ENCODE assay signal across 19 cellular contexts in genomic region chr6:137171824-137172733, GRCh38. TPM values are rescaled to one million over a fixed set of nuclear protein-coding genes. Genes with fewer than 3 reads are reported as not detected.
DNase-seq lines count a peak whose midpoint lies in the region; ATAC-seq, FAIRE-seq and TF ChIP-seq lines count a peak whose summit lies in the region.
"Had no signal": no experiment of that assay in that cellular context is flagged by ENCODE, and none has a peak within 500 bp of the region (broad histone marks: within the 10 kb centered on the region; RNA-seq: fewer than 3 reads in every experiment).

No MANE protein-coding gene starts in this region.

- peak; percentile 83 for FAIRE-seq in GM12892 (lab: Jason Lieb, UNC)
- FAIRE-seq: H54 had no signal

- no peak for TF ChIP-seq POLR2A in GM12892 (IDR thresholded peaks at IDR 0.05; ENCODE audit: low read depth, low read length)

- H3K4me3 Mint-ChIP-seq in WTC11 = peak overlapping the region; percentile 19; the same call in 1 of the 2 replicates
- H3K4me3 Mint-ChIP-seq in naive B cell = peak overlapping the region in 7 of 8 donors; percentile 11 to 83 (median 70)

- H3K4me1 Mint-ChIP-seq in WTC11 (peaks cover 28% of the 10 kb centered on the region), naive B cell (peaks cover 50 to 90% (median 81%) of the 10 kb centered on the region in 3 donors)

- H3K4me3 ChIP-seq in foreskin fibroblast (ENCODE audit: low read depth in 1 of 2, low read length in 2 of 2) = no peak overlapping the region
- H3K4me3 ChIP-seq: SK-N-MC, transverse colon had no signal

- ATAC-seq in GM21723 (IDR thresholded peaks at IDR 0.05; ENCODE audit: unreplicated experiment) = peak; percentile 62
- ATAC-seq in WTC11 = peak; percentile 65
- peak; percentile 82 to 88 for ATAC-seq in naive B cell (ENCODE audit: low read depth in 2 of 2)
- ATAC-seq: foreskin keratinocyte had no signal

- H3K9me3 Mint-ChIP-seq in WTC11 = peaks cover 74% of the 10 kb centered on the region
- peaks cover 0 to 8% (median 2%) of the 10 kb centered on the region in 7 donors for H3K9me3 Mint-ChIP-seq in naive B cell

- H3K27me3 Mint-ChIP-seq in WTC11 (ENCODE audit: low read depth) (peaks cover 14% of the 10 kb centered on the region), naive B cell (no peaks in the 10 kb centered on the region)

- H3K27ac Mint-ChIP-seq in WTC11 (0 out of 2 replicates have a peak overlapping the region, but pooled peaks have one; percentile 5), naive B cell (peak overlapping the region; percentile 91 to 98 (median 96))

- CTCF ChIA-PET in WTC11 (lab: Charles Lee) (interaction anchor here (1.3 kb wide), 1 partner anchor 95 kb away, joined by 4 read pairs; no protein-coding TSS in a partner anchor), HEK293T (lab: Yijun Ruan, JAX) (no interaction called here)

- POLR2A ChIA-PET in WTC11 (lab: Charles Lee) = no interaction called here
- POLR2A ChIA-PET in HEK293T (lab: Yijun Ruan, JAX) = no interaction called here

- H3K36me3 Mint-ChIP-seq in WTC11 (peaks cover 43% of the 10 kb centered on the region), naive B cell (no peaks in the 10 kb centered on the region)

- no peak for TF ChIP-seq CTCF in WTC11 (IDR thresholded peaks at IDR 0.05)
- no peak for TF ChIP-seq CTCF in foreskin fibroblast (IDR thresholded peaks at IDR 0.05; ENCODE audit: low read depth, low read length)

- no peak for DNase-seq in GM12892 (ENCODE audit: insufficient read length)
- peak; percentile 27 for DNase-seq in WTC11 (ENCODE audit: low spot score)
- DNase-seq in naive B cell = peak; percentile 42
- DNase-seq in HEK293T (ENCODE audit: extremely low spot score) = no peak
- DNase-seq in cerebellum (ENCODE audit: low spot score) = no peak
- no peak for DNase-seq in foreskin fibroblast
- DNase-seq in SW480 (ENCODE audit: low spot score) = no peak
- DNase-seq: activated naive CD4-positive, alpha-beta T cell; brain microvascular endothelial cell; foreskin keratinocyte; islet precursor cell; NCI-H1048; NCI-H2171; transverse colon had no signal

TF ChIP-seq in WTC11, 78 proteins besides CTCF, POLR2A, EP300 and RAD21 (continues in another document):
- TF ChIP-seq E2F1 (CRISPR knock-in tag; IDR thresholded peaks at IDR 0.05) (no peak), ZMAT4 (CRISPR knock-in tag; IDR thresholded peaks at IDR 0.05) (0 out of 2 replicates have a peak, but pooled peaks have one; percentile 42), ZSCAN18 (CRISPR knock-in tag; IDR thresholded peaks at IDR 0.05) (no peak), HMGA2 (CRISPR knock-in tag; IDR thresholded peaks at IDR 0.05) (no peak), PRRX2 (CRISPR knock-in tag; IDR thresholded peaks at IDR 0.05) (no peak)

TF ChIP-seq in HEK293T, 16 proteins besides CTCF, POLR2A, EP300 and RAD21:
- no peak for TF ChIP-seq SUZ12 (IDR thresholded peaks at IDR 0.05)
- no peak for TF ChIP-seq LEF1 (IDR thresholded peaks at IDR 0.05; ENCODE audit: borderline replicate concordance)
- TF ChIP-seq HDGF (IDR thresholded peaks at IDR 0.05; ENCODE audit: borderline replicate concordance) = no peak
- TF ChIP-seq ZNF384 (IDR thresholded peaks at IDR 0.05) = no peak
- TF ChIP-seq FOXA1 (IDR thresholded peaks at IDR 0.05) = no peak
- no peak for TF ChIP-seq SP1 (IDR thresholded peaks at IDR 0.05)
- TF ChIP-seq FOXK2 (IDR thresholded peaks at IDR 0.05) = no peak
- TF ChIP-seq ARNT (IDR thresholded peaks at IDR 0.05) = no peak

RNA-seq across cellular contexts. Expression of gene IL22RA2, which starts 1.4 kb away (rescaled TPM):
- not detected for polyA plus RNA-seq in GM12892 (2012; ENCODE audit: missing spikeins)
- total RNA-seq in WTC11 (2021) (not detected in 3 replicates), cerebellum (not detected)
- not detected for polyA plus RNA-seq in naive B cell (ENCODE audit: low read depth in 6 of 6)
- total RNA-seq: foreskin keratinocyte, HT1080, pulmonary artery endothelial cell had no signal
- polyA plus RNA-seq: foreskin keratinocyte had no signal

RNA-seq across cellular contexts. Expression of gene IFNGR1, which starts 47.1 kb away (rescaled TPM):
- polyA plus RNA-seq in GM12892 (2012; ENCODE audit: missing spikeins) = 67.3 TPM
- total RNA-seq in WTC11 (2021) (15.7 to 17.6 TPM (median 17.5 TPM) in 3 replicates), cerebellum (41.1 TPM)
- polyA plus RNA-seq in naive B cell (ENCODE audit: low read depth in 6 of 6) = 10 to 100 TPM; 62.8 to 86.0 (median 70.8) TPM

Comparison
In these comparisons a context has a peak if more than half of its experiments do, and no peak if none do; other contexts are left out.
1. DNase-seq: peak in WTC11 (single experiment) and naive B cell (single experiment); none in GM12892 (single experiment), HEK293T (single experiment), cerebellum (single experiment), foreskin fibroblast (0 of 2) and SW480 (single experiment).
2. Peak in every context shown above with its lines, with median percentiles within 50 percentile points of each other: ATAC-seq.